In the genomic region with DNA sequence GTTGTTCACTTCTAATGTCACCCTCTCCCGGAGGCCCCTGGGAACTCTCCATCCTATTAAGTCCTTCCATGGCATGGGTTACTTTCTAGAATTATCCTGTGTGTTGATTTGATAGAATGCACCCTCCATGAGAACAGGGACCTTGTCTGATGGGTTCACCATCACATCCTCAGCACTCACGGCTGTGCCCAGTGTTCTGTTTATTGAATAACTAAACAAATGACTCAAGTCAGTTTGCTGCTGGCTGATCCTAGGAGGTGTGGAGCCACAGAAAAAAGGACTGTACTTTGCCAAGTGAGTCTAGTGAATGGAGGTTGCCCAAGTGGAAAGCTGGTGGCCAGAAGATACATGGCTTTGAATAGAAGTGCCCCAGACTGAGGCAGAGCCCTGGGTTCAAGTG, we compare ENCODE assay signal across 11 cellular contexts. TPM values are rescaled to one million over a fixed set of nuclear protein-coding genes. Genes with fewer than 3 reads are reported as not detected.
DNase-seq lines count a peak whose midpoint lies in the region; ATAC-seq, FAIRE-seq and TF ChIP-seq lines count a peak whose summit lies in the region.
"Had no signal": no experiment of that assay in that cellular context is flagged by ENCODE, and none has a peak within 500 bp of the region (broad histone marks: within the 10 kb centered on the region; RNA-seq: fewer than 3 reads in every experiment).

No MANE protein-coding gene starts in this region.

- H3K27me3 Mint-ChIP-seq in activated naive CD8-positive, alpha-beta T cell treated with anti-CD3 and anti-CD28 coated beads, Interleukin-2, amount 50 U/mL, for 24 hours: peaks cover 4% of the 10 kb centered on the region
- peaks cover 36% of the 10 kb centered on the region for H3K27me3 Mint-ChIP-seq in stimulated activated memory B cell treated with anti-CD40 and anti-IgM and Interleukin-4, amounts not matched to agents 10 μg/mL and 1 μg/mL and 100 μg/mL, for 72 hours

- H3K4me2 ChIP-seq in mammary epithelial cell (ENCODE audit: insufficient read depth, low read depth, low read length): peak overlapping the region; percentile 70

- no peak overlapping the region for H3K27ac Mint-ChIP-seq in activated naive CD8-positive, alpha-beta T cell treated with anti-CD3 and anti-CD28 coated beads, Interleukin-2, amount 50 U/mL, for 24 hours
- no peak overlapping the region for H3K27ac Mint-ChIP-seq in stimulated activated memory B cell treated with anti-CD40 and anti-IgM and Interleukin-4, amounts not matched to agents 10 μg/mL and 1 μg/mL and 100 μg/mL, for 72 hours
- H3K27ac Mint-ChIP-seq: activated T-cell treated with anti-CD3 and anti-CD28 coated beads, Interleukin-2, amount 50 U/mL, for 72 hours had no signal

- H3K4me3 ChIP-seq in heart left ventricle (no peak overlapping the region), mammary epithelial cell (replicated peaks in 1 of 3; ENCODE audit: insufficient read depth in 1 of 3, low read depth in 2 of 3, low read length in 3 of 3) (no peak overlapping the region), H7 (ENCODE audit: insufficient read depth, low read depth, low read length) (no peak overlapping the region)
- H3K4me3 ChIP-seq: ovary had no signal

- no peaks in the 10 kb centered on the region for H3K79me2 ChIP-seq in mammary epithelial cell (ENCODE audit: insufficient read depth, low read length)

- DNase-seq in heart left ventricle: no peak
- DNase-seq in Right ventricle myocardium superior: no peak
- no peak for DNase-seq in mammary epithelial cell
- no peak for DNase-seq in left colon
- peak; percentile 25 for DNase-seq in urothelium cell line (ENCODE audit: low spot score)
- DNase-seq in activated naive CD8-positive, alpha-beta T cell treated with anti-CD3 and anti-CD28 coated beads, Interleukin-2, amount 50 U/mL, for 24 hours: no peak
- DNase-seq in H7: no peak
- DNase-seq: 8988T; activated T-cell treated with anti-CD3 and anti-CD28 coated beads, Interleukin-2, amount 50 U/mL, for 72 hours had no signal

- CTCF ChIA-PET in mammary epithelial cell (lab: Charles Lee; ENCODE audit: low non-redundant PET): no interaction called here

- ATAC-seq in heart left ventricle (no peak), Right ventricle myocardium superior (ENCODE audit: poor library complexity) (no peak), left colon (peak; percentile 8)
- no peak for ATAC-seq in activated naive CD8-positive, alpha-beta T cell treated with anti-CD3 and anti-CD28 coated beads, Interleukin-2, amount 50 U/mL, for 24 hours
- ATAC-seq in stimulated activated memory B cell treated with anti-CD40 and anti-IgM and Interleukin-4, amounts not matched to agents 10 μg/mL and 1 μg/mL and 100 μg/mL, for 72 hours: no peak

- H3K36me3 ChIP-seq in heart left ventricle (no peaks in the 10 kb centered on the region), mammary epithelial cell (ENCODE audit: insufficient read depth, low read length) (no peaks in the 10 kb centered on the region), H7 (replicated peaks; ENCODE audit: control insufficient read depth, insufficient read depth, low read length) (no peaks in the 10 kb centered on the region)
- H3K36me3 ChIP-seq: ovary had no signal

- peak overlapping the region in 10 of 12 donors; percentile 18 to 78 (median 55) for H3K27ac ChIP-seq in heart left ventricle
- no peak overlapping the region for H3K27ac ChIP-seq in mammary epithelial cell (ENCODE audit: insufficient read depth, low read depth, low read length)
- H3K27ac ChIP-seq: ovary had no signal

- no peaks in the 10 kb centered on the region for H3K27me3 ChIP-seq in heart left ventricle
- H3K27me3 ChIP-seq in mammary epithelial cell (ENCODE audit: insufficient read depth, low read length): peaks cover 12% of the 10 kb centered on the region
- H3K27me3 ChIP-seq in H7 (ENCODE audit: control insufficient read depth, insufficient read depth, low read length): no peaks in the 10 kb centered on the region
- H3K27me3 ChIP-seq: ovary had no signal

- dilution Hi-C loops in mammary epithelial cell (cut with HindIII; ENCODE audit: low sequenced_read_pairs): loop anchor here (25.0 kb wide), 1 partner anchor 543 kb away; the partner anchor contains the start of genes ANAPC13 and CEP63

- H3K9me3 ChIP-seq in heart left ventricle (no peaks in the 10 kb centered on the region), mammary epithelial cell (replicated peaks; ENCODE audit: insufficient read depth, low read length) (no peaks in the 10 kb centered on the region)
- H3K9me3 ChIP-seq: ovary had no signal

- H3K4me1 Mint-ChIP-seq in activated naive CD8-positive, alpha-beta T cell treated with anti-CD3 and anti-CD28 coated beads, Interleukin-2, amount 50 U/mL, for 24 hours: peaks cover 8% of the 10 kb centered on the region
- H3K4me1 Mint-ChIP-seq in stimulated activated memory B cell treated with anti-CD40 and anti-IgM and Interleukin-4, amounts not matched to agents 10 μg/mL and 1 μg/mL and 100 μg/mL, for 72 hours: peaks cover 7% of the 10 kb centered on the region

- WGBS in heart left ventricle, 4 donors: 84 to 93% (median 88%) methylated on average over 2 of the region's 2 CpGs
- WGBS in mammary epithelial cell (ENCODE audit: low coverage, missing lambda C conversion rate): 9% methylated on average over 2 of the region's 2 CpGs

- intact Hi-C loops in heart left ventricle (cut with DNase I): loop anchor here in 1 of 10 donors (5.0 kb wide), 1 partner anchor 83 kb away; the partner anchor contains the start of gene SLCO2A1
- intact Hi-C loops in Right ventricle myocardium superior (cut with DNase I): no loop called here
- intact Hi-C loops in mammary epithelial cell (cut with micrococcal nuclease): no loop called here
- intact Hi-C loops in left colon (cut with DNase I, micrococcal nuclease): no loop called here

- no peak overlapping the region for H2AFZ ChIP-seq in mammary epithelial cell (ENCODE audit: low read depth, low read length)

- BruUV-seq in mammary epithelial cell (replicated peaks; lab: Mats Ljungman, UMichigan): no TSS peak

- H3K36me3 Mint-ChIP-seq in activated naive CD8-positive, alpha-beta T cell treated with anti-CD3 and anti-CD28 coated beads, Interleukin-2, amount 50 U/mL, for 24 hours (ENCODE audit: low read depth): no peaks in the 10 kb centered on the region
- H3K36me3 Mint-ChIP-seq in stimulated activated memory B cell treated with anti-CD40 and anti-IgM and Interleukin-4, amounts not matched to agents 10 μg/mL and 1 μg/mL and 100 μg/mL, for 72 hours: no peaks in the 10 kb centered on the region

- H3K4me1 ChIP-seq in heart left ventricle (peaks cover 0 to 60% (median 30%) of the 10 kb centered on the region in 12 donors), mammary epithelial cell (ENCODE audit: insufficient read depth, low read length) (peaks cover 37% of the 10 kb centered on the region)

- no peaks in the 10 kb centered on the region for H4K20me1 ChIP-seq in mammary epithelial cell (ENCODE audit: insufficient read depth, low read length)

- FAIRE-seq in urothelium cell line (lab: Jason Lieb, UNC): no peak

- TF ChIP-seq POLR2A in heart left ventricle (IDR thresholded peaks at IDR 0.05): no peak

- H3K4me3 Mint-ChIP-seq in activated naive CD8-positive, alpha-beta T cell treated with anti-CD3 and anti-CD28 coated beads, Interleukin-2, amount 50 U/mL, for 24 hours: no peak overlapping the region
- no peak overlapping the region for H3K4me3 Mint-ChIP-seq in stimulated activated memory B cell treated with anti-CD40 and anti-IgM and Interleukin-4, amounts not matched to agents 10 μg/mL and 1 μg/mL and 100 μg/mL, for 72 hours
- H3K4me3 Mint-ChIP-seq: activated T-cell treated with anti-CD3 and anti-CD28 coated beads, Interleukin-2, amount 50 U/mL, for 72 hours had no signal

- no peak overlapping the region for H3K9ac ChIP-seq in mammary epithelial cell (ENCODE audit: insufficient read depth, low read length)

- TF ChIP-seq CTCF in heart left ventricle (IDR thresholded peaks at IDR 0.05) (no peak), mammary epithelial cell (conservative IDR thresholded peaks at IDR 0.05 in 1 of 2, IDR thresholded peaks at IDR 0.05 in 1 of 2; ENCODE audit: extremely low read depth in 1 of 2, insufficient read depth in 1 of 2, low read depth in 1 of 2, low read length in 2 of 2) (no peak)

- in situ Hi-C loops in mammary epithelial cell (cut with MboI; ENCODE audit: low sequenced_read_pairs in 2 of 2): loop anchor here (25.0 kb wide), 5 partner anchors 268 to 1207 kb away; partner anchors contain the start of genes ANAPC13 (in 1 of the 2) and CEP63 (in 1 of the 2)

- no peaks in the 10 kb centered on the region for H3K9me3 Mint-ChIP-seq in activated naive CD8-positive, alpha-beta T cell treated with anti-CD3 and anti-CD28 coated beads, Interleukin-2, amount 50 U/mL, for 24 hours
- no peaks in the 10 kb centered on the region for H3K9me3 Mint-ChIP-seq in stimulated activated memory B cell treated with anti-CD40 and anti-IgM and Interleukin-4, amounts not matched to agents 10 μg/mL and 1 μg/mL and 100 μg/mL, for 72 hours
- H3K9me3 Mint-ChIP-seq: activated T-cell treated with anti-CD3 and anti-CD28 coated beads, Interleukin-2, amount 50 U/mL, for 72 hours had no signal

RNA-seq across cellular contexts. Expression of gene RAB6B, which starts 48.5 kb away (rescaled TPM):
- total RNA-seq in heart left ventricle (10 to 100 TPM; 12.4 to 57.2 (median 44.6) TPM), Right ventricle myocardium superior (48.5 TPM), mammary epithelial cell (1 to 10 TPM; 4.1 to 5.3 TPM), left colon (1 to 10 TPM; 3.3 to 8.3 TPM)
- polyA plus RNA-seq in heart left ventricle (10 to 100 TPM; 15.4 to 23.5 TPM), mammary epithelial cell (2.0 TPM)
- polyA minus RNA-seq in mammary epithelial cell: 13.8 TPM
- total RNA-seq in H7 (2014; rRNA removed; shearing (Covaris generic)): 1.2 and 2.4 TPM in 2 replicates
